10 cellular contexts compared by ENCODE assay signal in genomic region chr2:109318150-109318948, GRCh38.
DNase-seq lines count a peak whose midpoint lies in the region; ATAC-seq lines count a peak whose summit lies in the region.
"Had no signal": no experiment of that assay in that cellular context is flagged by ENCODE, and none has a peak within 500 bp of the region (broad histone marks: within the 10 kb centered on the region; RNA-seq: fewer than 3 reads in every experiment).

No MANE protein-coding gene starts in this region.

- H3K9ac ChIP-seq in skeletal muscle tissue (ENCODE audit: low read depth in 1 of 3, low read length in 3 of 3) (peak overlapping the region in 2 of 3 donors; percentile 57 to 71), Karpas-422 (ENCODE audit: low read length) (no peak overlapping the region)

- peak; percentile 92 for DNase-seq in GM04504 (ENCODE audit: low read depth)
- peak; percentile 86 for DNase-seq in astrocyte of the hippocampus (ENCODE audit: low read depth, low spot score)
- peak; percentile 95 for DNase-seq in iris pigment epithelial cell (ENCODE audit: low read depth)
- no peak for DNase-seq in Karpas-422
- DNase-seq in activated CD4-positive, alpha-beta memory T cell treated with anti-CD3 and anti-CD28 coated beads for 36 hours: no peak

- no peak overlapping the region for H3K4me2 ChIP-seq in Karpas-422 (ENCODE audit: low read depth, low read length, poor library complexity, severe bottlenecking)

- H3K9me2 ChIP-seq in Karpas-422 (replicated peaks; ENCODE audit: insufficient read depth, low read length): no peaks in the 10 kb centered on the region

- CTCF ChIA-PET in activated CD4-positive, alpha-beta memory T cell treated with anti-CD3 and anti-CD28 coated beads for 36 hours (lab: Charles Lee): no interaction called here

- H3K4me3 ChIP-seq in skeletal muscle tissue (ENCODE audit: low read length in 3 of 3) (peak overlapping the region; percentile 34 to 61 (median 56)), Karpas-422 (ENCODE audit: low read length) (no peak overlapping the region)

- no peak overlapping the region for H3K27ac Mint-ChIP-seq in activated CD4-positive, alpha-beta memory T cell treated with anti-CD3 and anti-CD28 coated beads for 36 hours
- H3K27ac Mint-ChIP-seq: WTC11 had no signal

- H3K9me3 ChIP-seq in skeletal muscle tissue (ENCODE audit: control insufficient read depth in 3 of 3, low read length in 3 of 3): no peaks in the 10 kb centered on the region
- no peaks in the 10 kb centered on the region for H3K9me3 ChIP-seq in Karpas-422 (ENCODE audit: low read length)

- no peaks in the 10 kb centered on the region for H3K36me3 Mint-ChIP-seq in activated CD4-positive, alpha-beta memory T cell treated with anti-CD3 and anti-CD28 coated beads for 36 hours
- H3K36me3 Mint-ChIP-seq: WTC11 had no signal

- H3K36me3 ChIP-seq in skeletal muscle tissue (ENCODE audit: control insufficient read depth in 3 of 3, insufficient read depth in 3 of 3, low read length in 3 of 3) (no peaks in the 10 kb centered on the region), Karpas-422 (ENCODE audit: insufficient read depth, low read length) (no peaks in the 10 kb centered on the region)

- no peak for ATAC-seq in GM21576 (IDR thresholded peaks at IDR 0.05; ENCODE audit: unreplicated experiment)
- ATAC-seq in GM19452 (IDR thresholded peaks at IDR 0.05; ENCODE audit: unreplicated experiment): no peak
- ATAC-seq: WTC11 had no signal

- peak overlapping the region; percentile 80 for H3K27ac ChIP-seq in skeletal muscle tissue (ENCODE audit: low read depth, low read length)
- H3K27ac ChIP-seq in Karpas-422 (ENCODE audit: low read length): no peak overlapping the region
- H3K27ac ChIP-seq: HL-60 had no signal

- no peaks in the 10 kb centered on the region for H3K79me2 ChIP-seq in Karpas-422 (ENCODE audit: low read length)

- no peaks in the 10 kb centered on the region for H3K9me3 Mint-ChIP-seq in activated CD4-positive, alpha-beta memory T cell treated with anti-CD3 and anti-CD28 coated beads for 36 hours
- H3K9me3 Mint-ChIP-seq: WTC11 had no signal

- H3K4me3 Mint-ChIP-seq in activated CD4-positive, alpha-beta memory T cell treated with anti-CD3 and anti-CD28 coated beads for 36 hours: no peak overlapping the region
- H3K4me3 Mint-ChIP-seq: WTC11 had no signal

- H3K4me1 Mint-ChIP-seq in activated CD4-positive, alpha-beta memory T cell treated with anti-CD3 and anti-CD28 coated beads for 36 hours (ENCODE audit: low read depth): peaks cover 10% of the 10 kb centered on the region

- H4K20me1 ChIP-seq in Karpas-422 (ENCODE audit: insufficient read depth, low read depth, low read length): no peaks in the 10 kb centered on the region

- H3K4me1 ChIP-seq in skeletal muscle tissue (ENCODE audit: control insufficient read depth in 3 of 3, insufficient read depth in 3 of 3, low read length in 3 of 3) (peaks cover 49 to 58% (median 53%) of the 10 kb centered on the region in 3 donors), Karpas-422 (ENCODE audit: low read length) (peaks cover 6% of the 10 kb centered on the region)

- peaks cover 3% of the 10 kb centered on the region for H3K27me3 Mint-ChIP-seq in activated CD4-positive, alpha-beta memory T cell treated with anti-CD3 and anti-CD28 coated beads for 36 hours

- intact Hi-C loops in activated CD4-positive, alpha-beta memory T cell treated with anti-CD3 and anti-CD28 coated beads for 36 hours (cut with micrococcal nuclease): no loop called here

- POLR2A ChIA-PET in activated CD4-positive, alpha-beta memory T cell treated with anti-CD3 and anti-CD28 coated beads for 36 hours (lab: Charles Lee): no interaction called here

- H3K27me3 ChIP-seq in skeletal muscle tissue (ENCODE audit: control insufficient read depth in 3 of 3, insufficient read depth in 3 of 3, low read length in 3 of 3) (no peaks in the 10 kb centered on the region), Karpas-422 (ENCODE audit: low read length) (no peaks in the 10 kb centered on the region)

- H2AFZ ChIP-seq in Karpas-422 (ENCODE audit: low read length): no peak overlapping the region

Comparison
In these comparisons a context has a peak if more than half of its experiments do, and no peak if none do; other contexts are left out.
1. DNase-seq: peak in GM04504 (single experiment), astrocyte of the hippocampus (single experiment) and iris pigment epithelial cell (single experiment); none in Karpas-422 (single experiment) and activated CD4-positive, alpha-beta memory T cell treated with anti-CD3 and anti-CD28 coated beads for 36 hours (single experiment).